Comparison of ENCODE assay signal across 16 cellular contexts in genomic region chr6:137316626-137317025, GRCh38.
"Had no signal": no experiment of that assay in that cellular context is flagged by ENCODE, and none has a peak within 500 bp of the region (broad histone marks: within the 10 kb centered on the region; RNA-seq: fewer than 3 reads in every experiment).

No MANE protein-coding gene starts in this region.

- H3K9me3 ChIP-seq: gastroesophageal sphincter, left lung, thoracic aorta had no signal

- H3K27me3 Mint-ChIP-seq: stimulated activated naive CD8-positive, alpha-beta T cell treated with anti-CD3 and anti-CD28 coated beads, Interleukin-15, Interleukin-2, amounts not matched to agents 100 ng/mL and 50 ng/mL, for 24 hours had no signal

- ATAC-seq: activated CD8-positive, alpha-beta memory T cell treated with anti-CD3 and anti-CD28 coated beads, Interleukin-2, amount 10 ng/mL, durations not matched to agents 7 days and 5 days; esophagus mucosa; gastroesophageal sphincter; left lung had no signal

- H3K4me3 ChIP-seq: gastroesophageal sphincter, left lung, thoracic aorta had no signal

- DNase-seq: activated CD4-positive, alpha-beta T cell treated with anti-CD3 and anti-CD28 coated beads for 1 hour; activated CD4-positive, alpha-beta T cell treated with anti-CD3 and anti-CD28 coated beads, Interleukin-2, amount 50 U/mL, for 48 hours; activated CD8-positive, alpha-beta memory T cell treated with anti-CD3 and anti-CD28 coated beads, Interleukin-2, amount 10 ng/mL, durations not matched to agents 7 days and 5 days; activated effector memory CD4-positive, alpha-beta T cell treated with anti-CD3 and anti-CD28 coated beads, Interleukin-2, amount 50 U/mL, for 16 hours; activated T-cell treated with anti-CD3 and anti-CD28 coated beads, Interleukin-2, amount 50 U/mL, for 24 hours; anterior cingulate cortex; left lung; mesenchymal stem cell; nephron progenitor cell; stimulated activated CD4-positive, alpha-beta T cell treated with anti-CD3 and anti-CD28 coated beads, Interleukin-15, amount 100 ng/mL, for 24 hours; stimulated activated CD4-positive, alpha-beta T cell treated with anti-CD3 and anti-CD28 coated beads, Interleukin-4, amount 100 ng/mL, for 24 hours had no signal

- H3K27ac Mint-ChIP-seq: activated CD8-positive, alpha-beta memory T cell treated with anti-CD3 and anti-CD28 coated beads, Interleukin-2, amount 10 ng/mL, durations not matched to agents 7 days and 5 days; activated naive CD8-positive, alpha-beta T cell; activated T-cell treated with anti-CD3 and anti-CD28 coated beads, Interleukin-2, amount 50 U/mL, for 24 hours; nephron progenitor cell; stimulated activated naive CD8-positive, alpha-beta T cell treated with anti-CD3 and anti-CD28 coated beads, Interleukin-15, Interleukin-2, amounts not matched to agents 100 ng/mL and 50 ng/mL, for 24 hours had no signal

- H3K4me3 Mint-ChIP-seq: activated CD8-positive, alpha-beta memory T cell treated with anti-CD3 and anti-CD28 coated beads, Interleukin-2, amount 10 ng/mL, durations not matched to agents 7 days and 5 days; activated naive CD8-positive, alpha-beta T cell; activated T-cell treated with anti-CD3 and anti-CD28 coated beads, Interleukin-2, amount 50 U/mL, for 24 hours; nephron progenitor cell; stimulated activated naive CD8-positive, alpha-beta T cell treated with anti-CD3 and anti-CD28 coated beads, Interleukin-15, Interleukin-2, amounts not matched to agents 100 ng/mL and 50 ng/mL, for 24 hours had no signal

- H3K36me3 ChIP-seq: gastroesophageal sphincter, left lung, thoracic aorta had no signal

- H3K27me3 ChIP-seq: gastroesophageal sphincter, left lung had no signal

- H3K36me3 Mint-ChIP-seq: activated CD8-positive, alpha-beta memory T cell treated with anti-CD3 and anti-CD28 coated beads, Interleukin-2, amount 10 ng/mL, durations not matched to agents 7 days and 5 days; activated naive CD8-positive, alpha-beta T cell had no signal

- H3K9me3 Mint-ChIP-seq: activated T-cell treated with anti-CD3 and anti-CD28 coated beads, Interleukin-2, amount 50 U/mL, for 24 hours; nephron progenitor cell; stimulated activated naive CD8-positive, alpha-beta T cell treated with anti-CD3 and anti-CD28 coated beads, Interleukin-15, Interleukin-2, amounts not matched to agents 100 ng/mL and 50 ng/mL, for 24 hours had no signal

- H3K27ac ChIP-seq: gastroesophageal sphincter, left lung, thoracic aorta had no signal
